ENCODE assay signal across 8 cellular contexts in the genomic region with DNA sequence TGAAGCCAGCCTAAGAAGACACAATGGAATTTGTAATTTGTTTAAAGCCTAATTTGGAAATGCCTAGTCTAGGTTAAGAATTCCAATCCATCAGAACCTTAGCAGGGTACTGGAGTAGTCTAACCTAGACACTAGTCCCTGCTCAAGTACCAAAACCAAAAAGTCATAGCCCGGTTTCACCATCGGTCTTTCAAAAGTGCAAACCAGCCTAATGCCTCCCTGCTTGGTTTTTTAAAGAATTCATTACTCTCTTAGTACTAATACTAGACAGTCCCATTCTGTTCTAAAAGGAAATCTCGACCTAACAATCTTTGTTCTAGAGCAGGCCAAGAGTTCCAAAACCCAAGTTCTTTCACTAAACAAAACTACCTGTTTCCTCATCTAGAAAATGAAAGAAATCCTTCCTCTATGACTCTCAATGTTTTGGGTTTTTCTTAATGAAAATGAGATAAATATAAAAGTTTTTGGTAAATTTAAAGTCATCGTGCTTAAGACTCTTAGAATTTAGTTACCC. TPM values are rescaled to one million over a fixed set of nuclear protein-coding genes. Genes with fewer than 3 reads are reported as not detected.
A peak's percentile ranks its signal among the peaks of the same experiment; 100 is the strongest.
DNase-seq lines count a peak whose midpoint lies in the region; ATAC-seq and TF ChIP-seq lines count a peak whose summit lies in the region.

No MANE protein-coding gene starts in this region.

- H3K27me3 ChIP-seq in GM06990 (replicated peaks; ENCODE audit: control insufficient read depth, insufficient read depth, low read length): no peaks in the 10 kb centered on the region
- H3K27me3 ChIP-seq in trophoblast cell (ENCODE audit: insufficient read depth, low read length): no peaks in the 10 kb centered on the region

- H3K27ac Mint-ChIP-seq in endothelial cell (ENCODE audit: unreplicated experiment): peak overlapping the region; percentile 84

- H3K4me1 ChIP-seq in OCI-LY7 (ENCODE audit: insufficient read depth, low read length, poor library complexity, severe bottlenecking) (peaks cover 26% of the 10 kb centered on the region), trophoblast cell (ENCODE audit: control insufficient read depth in 1 of 2, insufficient read depth in 2 of 2, low read length in 2 of 2) (peaks cover 0 to 5% of the 10 kb centered on the region in 2 experiments)

- H3K27me3 Mint-ChIP-seq in endothelial cell (ENCODE audit: unreplicated experiment): peaks cover 12% of the 10 kb centered on the region

- TF ChIP-seq CTCF in GM06990 (IDR thresholded peaks at IDR 0.05; ENCODE audit: insufficient read depth, low read length, poor library complexity, severe bottlenecking) (no peak), OCI-LY7 (conservative IDR thresholded peaks at IDR 0.05; ENCODE audit: low read length) (no peak), endothelial cell (IDR thresholded peaks at IDR 0.05; ENCODE audit: unreplicated experiment) (no peak)

- H4K8ac ChIP-seq in trophoblast cell (ENCODE audit: low read depth, low read length): no peak overlapping the region

- no peak overlapping the region for H3K23ac ChIP-seq in trophoblast cell (ENCODE audit: low read length)

- H3K4me1 Mint-ChIP-seq in endothelial cell (ENCODE audit: unreplicated experiment): peaks cover 15% of the 10 kb centered on the region

- H2AFZ ChIP-seq in OCI-LY7 (ENCODE audit: low read length) (no peak overlapping the region), trophoblast cell (ENCODE audit: insufficient read depth, low read length, poor library complexity) (no peak overlapping the region)

- H4K91ac ChIP-seq in trophoblast cell (ENCODE audit: low read depth, low read length): no peak overlapping the region

- H2AK5ac ChIP-seq in trophoblast cell (ENCODE audit: low read length): no peak overlapping the region

- peaks cover 74% of the 10 kb centered on the region for H3K79me2 ChIP-seq in OCI-LY7 (ENCODE audit: insufficient read depth, low read depth, low read length)
- H3K79me2 ChIP-seq in trophoblast cell (ENCODE audit: control insufficient read depth, insufficient read depth, low read length, poor library complexity): peaks cover 32% of the 10 kb centered on the region

- DNase-seq in GM06990 (ENCODE audit: extremely low read depth, insufficient read length): no peak
- no peak for DNase-seq in OCI-LY7 (ENCODE audit: low spot score)
- no peak for DNase-seq in endothelial cell (ENCODE audit: low spot score)
- no peak for DNase-seq in trophoblast cell
- DNase-seq in SIG-M5 (lab: John Stamatoyannopoulos, UW): no peak

- H3K36me3 Mint-ChIP-seq in endothelial cell (ENCODE audit: low read depth, unreplicated experiment): peaks cover 26% of the 10 kb centered on the region

- H2BK12ac ChIP-seq in trophoblast cell (ENCODE audit: low read length): no peak overlapping the region

- H3K27ac ChIP-seq in OCI-LY7 (ENCODE audit: low read depth, low read length, poor library complexity, severe bottlenecking) (no peak overlapping the region), trophoblast cell (ENCODE audit: low read depth, low read length) (no peak overlapping the region)

- no peak for ATAC-seq in GM21390 (IDR thresholded peaks at IDR 0.05; ENCODE audit: unreplicated experiment)
- no peak for ATAC-seq in HG03280 (IDR thresholded peaks at IDR 0.05; ENCODE audit: unreplicated experiment)
- ATAC-seq in HG02970 (IDR thresholded peaks at IDR 0.05; ENCODE audit: low FRiP score, unreplicated experiment): no peak

- no peak overlapping the region for H2BK5ac ChIP-seq in trophoblast cell (ENCODE audit: low read depth, low read length, poor library complexity)

- no peak overlapping the region for H3K14ac ChIP-seq in trophoblast cell (ENCODE audit: low read length)

- no peaks in the 10 kb centered on the region for H3K9me3 ChIP-seq in OCI-LY7 (ENCODE audit: low read length)
- H3K9me3 ChIP-seq in trophoblast cell (ENCODE audit: insufficient read depth, low read depth, low read length): no peaks in the 10 kb centered on the region

- H3K36me3 ChIP-seq in GM06990 (ENCODE audit: control insufficient read depth, insufficient read depth, low read length) (peaks cover 6% of the 10 kb centered on the region), OCI-LY7 (ENCODE audit: insufficient read depth, low read length) (peaks cover 57% of the 10 kb centered on the region), trophoblast cell (ENCODE audit: control insufficient read depth in 1 of 2, insufficient read depth in 2 of 2, low read length in 2 of 2) (peaks cover 9 to 16% of the 10 kb centered on the region in 2 experiments)

- no peak overlapping the region for H4K12ac ChIP-seq in trophoblast cell (ENCODE audit: low read depth, low read length)

- no CpG with 5 or more reads among the region's 4 CpGs for WGBS in trophoblast cell (ENCODE audit: extremely low coverage, insufficient coverage, insufficient read length)

- H3K9me3 Mint-ChIP-seq in endothelial cell (ENCODE audit: unreplicated experiment): no peaks in the 10 kb centered on the region

- peak overlapping the region; percentile 69 for H3K4me3 ChIP-seq in GM06990 (replicated peaks; ENCODE audit: low read depth, low read length)
- peak overlapping the region; percentile 80 for H3K4me3 ChIP-seq in OCI-LY7 (ENCODE audit: low read depth, low read length, poor library complexity, severe bottlenecking)
- no peak overlapping the region for H3K4me3 ChIP-seq in trophoblast cell (ENCODE audit: low read depth, low read length)

- H3K4ac ChIP-seq in trophoblast cell (ENCODE audit: low read depth, low read length): peak overlapping the region; percentile 98

- CTCF ChIA-PET in OCI-LY7 (lab: Charles Lee; ENCODE audit: unreplicated experiment): no interaction called here

- peaks cover 31% of the 10 kb centered on the region for H4K20me1 ChIP-seq in OCI-LY7 (ENCODE audit: insufficient read depth, low read length)

- no peak overlapping the region for H3K9ac ChIP-seq in trophoblast cell (ENCODE audit: low read length)

- H3K79me1 ChIP-seq in trophoblast cell (ENCODE audit: low read length): peaks cover 10% of the 10 kb centered on the region

- peak overlapping the region; percentile 99 for H3K4me3 Mint-ChIP-seq in endothelial cell (ENCODE audit: unreplicated experiment)

- H3K4me2 ChIP-seq in OCI-LY7 (ENCODE audit: low read length): peak overlapping the region; percentile 90
- H3K4me2 ChIP-seq in trophoblast cell (ENCODE audit: low read length): peak overlapping the region; percentile 60

- no peaks in the 10 kb centered on the region for H3K9me2 ChIP-seq in OCI-LY7 (ENCODE audit: insufficient read depth, low read length)

- intact Hi-C loops in OCI-LY7 (cut with micrococcal nuclease; ENCODE audit: unreplicated experiment): no loop called here

- POLR2A ChIA-PET in OCI-LY7 (lab: Charles Lee): interaction anchor here (0.8 kb wide), 2 partner anchors 32 to 50 kb away, joined by 3 to 4 read pairs; no protein-coding TSS in a partner anchor

- no peak overlapping the region for H2BK120ac ChIP-seq in trophoblast cell (ENCODE audit: insufficient read depth, low read length, poor library complexity)

- no TSS peak for BruUV-seq in OCI-LY7 (replicated peaks; lab: Mats Ljungman, UMichigan)

- no peak overlapping the region for H3K18ac ChIP-seq in trophoblast cell (ENCODE audit: low read length)

RNA-seq across cellular contexts. Expression of a gene that starts 2.6 kb away (rescaled TPM):
- 52.0 and 68.8 TPM in 2 replicates for total RNA-seq in OCI-LY7 (2014; rRNA removed; shearing (Covaris generic))
- total RNA-seq in OCI-LY7 (2022): 97.5 and 112 TPM in 2 replicates
- 135 TPM for total RNA-seq in endothelial cell (ENCODE audit: unreplicated experiment)
- 74.9 and 83.2 TPM in 2 replicates for polyA plus RNA-seq in trophoblast cell (2013)
